ENCODE assay signal across 7 cellular contexts in the genomic region with DNA sequence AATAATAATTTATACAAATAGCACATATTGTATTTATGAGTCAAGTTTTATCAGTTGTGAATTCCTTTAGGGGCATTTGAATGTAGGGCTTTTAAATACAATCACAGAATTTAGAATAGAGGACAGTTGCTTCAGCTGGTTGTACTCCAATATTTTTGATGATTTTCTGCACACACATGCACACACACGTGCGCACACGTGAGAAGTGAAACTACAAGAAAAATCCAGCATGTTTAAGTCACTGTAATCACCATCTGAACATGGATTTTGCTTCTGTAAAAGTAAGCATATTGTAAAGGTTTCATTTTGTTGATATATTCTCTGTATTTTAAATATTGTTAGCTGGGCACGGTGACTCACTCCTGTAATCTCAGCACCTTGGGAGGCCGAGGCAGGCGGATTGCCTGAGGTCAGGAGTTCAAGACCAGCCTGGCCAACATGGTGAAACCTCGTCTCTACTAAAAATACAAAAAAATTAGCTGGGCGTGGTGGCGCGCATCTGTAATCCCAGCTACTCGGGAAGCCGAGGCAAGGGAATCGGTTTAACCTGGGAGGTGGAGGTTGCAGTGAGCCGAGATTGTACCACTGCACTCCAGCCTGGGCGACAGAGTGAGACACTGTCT. TPM values are rescaled to one million over a fixed set of nuclear protein-coding genes. Genes with fewer than 3 reads are reported as not detected.
DNase-seq lines count a peak whose midpoint lies in the region; ATAC-seq, FAIRE-seq and TF ChIP-seq lines count a peak whose summit lies in the region.
"Not testable (repeated sequence)": the region's sequence is repeated elsewhere in the genome, so short reads cannot be mapped to it uniquely, and the experiment has no call there.

No MANE protein-coding gene starts in this region.

- DNase-seq in HCT116 (ENCODE audit: low read depth, low spot score); K562 (ENCODE audit: extremely low read depth in 1 of 4, low spot score in 3 of 4); memory B cell (ENCODE audit: low spot score in 2 of 2); gastrocnemius medialis: not testable (repeated sequence)
- DNase-seq in MV-4-11 (lab: John Stamatoyannopoulos, UW) (peak; percentile 16), osteoblast (ENCODE audit: insufficient read length, low spot score, missing footprints) (peak; percentile 14)

- H4K20me1 ChIP-seq in HCT116 (ENCODE audit: insufficient read depth); K562 (replicated peaks; ENCODE audit: control insufficient read depth, insufficient read depth, low read length): not testable (repeated sequence)
- peaks cover 38% of the 10 kb centered on the region for H4K20me1 ChIP-seq in osteoblast (ENCODE audit: insufficient read depth, low read length)

- intact Hi-C loops in HCT116 (cut with micrococcal nuclease); K562 (cut with micrococcal nuclease): not testable (repeated sequence)
- intact Hi-C loops in gastrocnemius medialis (cut with DNase I; ENCODE audit: low total_unique reads), result loop anchor here (10.0 kb wide), 2 partner anchors 175 to 1245 kb away; a partner anchor contains a TSS

- H3K9me3 ChIP-seq in HCT116 (ENCODE audit: control insufficient read depth in 1 of 2, insufficient read depth in 1 of 2, low read depth in 1 of 2, low read length in 2 of 2); K562 (replicated peaks; ENCODE audit: control insufficient read depth, insufficient read depth, low read depth, low read length); osteoblast (ENCODE audit: low read depth, low read length); gastrocnemius medialis: not testable (repeated sequence)

- not testable (repeated sequence) for H3K9me1 ChIP-seq in K562 (ENCODE audit: control insufficient read depth, insufficient read depth, low read length)

- H3K27ac ChIP-seq in HCT116 (ENCODE audit: low read depth, low read length); K562 (ENCODE audit: extremely low read depth, low read depth, low read length); osteoblast (ENCODE audit: low read depth, low read length): not testable (repeated sequence)
- H3K27ac ChIP-seq in VCaP (peak overlapping the region; percentile 50), gastrocnemius medialis (peak overlapping the region; percentile 28 to 99 (median 82))

- POLR2A ChIA-PET in HCT116 (lab: Charles Lee), result not testable (repeated sequence)
- POLR2A ChIA-PET in K562 (lab: Yijun Ruan, JAX), result interaction anchor here (0.6 to 1.2 kb wide), 3 partner anchors 8 to 407 kb away, joined by 3 to 4 read pairs (median 3); a partner anchor contains a TSS

- H3K27me3 ChIP-seq in HCT116 (ENCODE audit: insufficient read depth, low read length); K562 (ENCODE audit: control insufficient read depth in 2 of 2, insufficient read depth in 2 of 2, low read length in 2 of 2); osteoblast (ENCODE audit: insufficient read depth, low read length); gastrocnemius medialis: not testable (repeated sequence)

- TF ChIP-seq CTCF in HCT116 (IDR thresholded peaks at IDR 0.05 in 2 of 3, conservative IDR thresholded peaks at IDR 0.05 in 1 of 3; ENCODE audit: borderline replicate concordance in 1 of 3, insufficient read depth in 1 of 3, low read depth in 2 of 3, low read length in 2 of 3); VCaP (conservative IDR thresholded peaks at IDR 0.05); K562 (IDR thresholded peaks at IDR 0.05 in 2 of 3, conservative IDR thresholded peaks at IDR 0.05 in 1 of 3; ENCODE audit: insufficient read depth in 2 of 3, low read depth in 1 of 3, low read length in 3 of 3); osteoblast (IDR thresholded peaks at IDR 0.05; ENCODE audit: extremely low read depth, low read depth, low read length); gastrocnemius medialis (IDR thresholded peaks at IDR 0.05 in 4 of 5, conservative IDR thresholded peaks at IDR 0.05 in 1 of 5): not testable (repeated sequence)

- not testable (repeated sequence) for TF ChIP-seq POLR2A in HCT116 (IDR thresholded peaks at IDR 0.05; ENCODE audit: borderline replicate concordance, extremely low read depth, insufficient read depth, insufficient read length); K562 (conservative IDR thresholded peaks at IDR 0.05); gastrocnemius medialis (IDR thresholded peaks at IDR 0.05)

- not testable (repeated sequence) for H3K9me2 ChIP-seq in HCT116 (ENCODE audit: insufficient read depth)

- RAD21 ChIA-PET in HCT116 (lab: Charles Lee; ENCODE audit: low non-redundant PET in 1 of 2, low total read pairs in 2 of 2, uncharacterized antibody in 2 of 2, unreplicated experiment in 2 of 2), result not testable (repeated sequence)

- H2AFZ ChIP-seq in HCT116 (ENCODE audit: low read depth, low read length, poor library complexity, severe bottlenecking); K562 (ENCODE audit: low read depth, low read length); osteoblast (ENCODE audit: low read length): not testable (repeated sequence)

- not testable (repeated sequence) for H3K9ac ChIP-seq in HCT116 (ENCODE audit: low read length); K562 (ENCODE audit: insufficient read depth in 1 of 2, low read depth in 2 of 2, low read length in 2 of 2)

- TF ChIP-seq EP300 in K562 (IDR thresholded peaks at IDR 0.05; ENCODE audit: low read length), result not testable (repeated sequence)

- WGBS in K562 (ENCODE audit: insufficient coverage, low coverage, missing lambda C conversion rate), result 59% methylated on average over 15 of the region's 15 CpGs

- in situ Hi-C loops in K562 (cut with MboI), result not testable (repeated sequence)
- in situ Hi-C loops in gastrocnemius medialis (cut with MboI; ENCODE audit: low sequenced_read_pairs in 4 of 4), result loop anchor here in 1 of 4 donors (10.0 kb wide), 1 partner anchor 105 kb away; no protein-coding TSS in a partner anchor

- not testable (repeated sequence) for TF ChIP-seq RAD21 in HCT116 (IDR thresholded peaks at IDR 0.05; ENCODE audit: low read depth); K562 (CRISPR knock-in tag; conservative IDR thresholded peaks at IDR 0.05 in 1 of 2, IDR thresholded peaks at IDR 0.05 in 1 of 2)

- not testable (repeated sequence) for H3K9me3 Mint-ChIP-seq in memory B cell

- not testable (repeated sequence) for H3K27ac Mint-ChIP-seq in memory B cell

- peaks cover 80% of the 10 kb centered on the region for H3K79me2 ChIP-seq in HCT116 (ENCODE audit: insufficient read depth, low read length)
- peaks cover 31% of the 10 kb centered on the region for H3K79me2 ChIP-seq in K562 (ENCODE audit: control insufficient read depth, insufficient read depth, low read length)
- H3K79me2 ChIP-seq in osteoblast (ENCODE audit: insufficient read depth, low read length), result peaks cover 95% of the 10 kb centered on the region

- BruUV-seq in HCT116 (replicated peaks; lab: Mats Ljungman, UMichigan); K562 (replicated peaks; lab: Mats Ljungman, UMichigan): not testable (repeated sequence)

- CTCF ChIA-PET in HCT116 (lab: Charles Lee); K562 (lab: Yijun Ruan, JAX; ENCODE audit: low intra/inter-chr PET ratio): not testable (repeated sequence)

- not testable (repeated sequence) for H3K27me3 Mint-ChIP-seq in memory B cell

- not testable (repeated sequence) for H3K36me3 Mint-ChIP-seq in memory B cell

- peaks cover 25% of the 10 kb centered on the region for H3K4me1 Mint-ChIP-seq in memory B cell

- H3K4me1 ChIP-seq in HCT116 (ENCODE audit: control insufficient read depth in 1 of 2, insufficient read depth in 2 of 2, low read length in 2 of 2), result peaks cover 7 to 31% of the 10 kb centered on the region in 2 experiments; a peak in 3 of 4 replicates
- H3K4me1 ChIP-seq in K562 (replicated peaks in 1 of 2; ENCODE audit: control insufficient read depth in 2 of 2, insufficient read depth in 2 of 2, low read length in 2 of 2), result not testable (repeated sequence)
- peaks cover 22% of the 10 kb centered on the region for H3K4me1 ChIP-seq in osteoblast (ENCODE audit: insufficient read depth, low read length)
- peaks cover 74 to 87% of the 10 kb centered on the region in 2 donors for H3K4me1 ChIP-seq in gastrocnemius medialis

- peak overlapping the region; percentile 8; the same call in 1 of the 2 replicates for H3K4me2 ChIP-seq in HCT116 (ENCODE audit: low read length)
- not testable (repeated sequence) for H3K4me2 ChIP-seq in K562 (ENCODE audit: insufficient read depth, low read length); osteoblast (ENCODE audit: insufficient read depth, low read length)

- H3K4me3 Mint-ChIP-seq in memory B cell, result not testable (repeated sequence)

- not testable (repeated sequence) for H3K36me3 ChIP-seq in HCT116 (ENCODE audit: control insufficient read depth in 1 of 2, insufficient read depth in 2 of 2, low read length in 2 of 2); K562 (ENCODE audit: control insufficient read depth, insufficient read depth, low read length); osteoblast (ENCODE audit: insufficient read depth, low read length); gastrocnemius medialis

- not testable (repeated sequence) for FAIRE-seq in K562 (lab: Jason Lieb, UNC)

- ATAC-seq in HCT116, K562, gastrocnemius medialis: not testable (repeated sequence)
- peak; percentile 50 for ATAC-seq in memory B cell (ENCODE audit: low read depth)

- not testable (repeated sequence) for H3K4me3 ChIP-seq in HCT116 (replicated peaks in 1 of 2; ENCODE audit: low read depth in 1 of 2, low read length in 2 of 2); K562; osteoblast (ENCODE audit: insufficient read depth, low read length); gastrocnemius medialis

RNA-seq across cellular contexts. Expression of a gene that starts 8.1 kb away (rescaled TPM):
- total RNA-seq in HCT116 (2021; ENCODE audit: unreplicated experiment), result 23.6 TPM
- 6.7 and 8.6 TPM in 2 replicates for polyA plus RNA-seq in HCT116 (2012)
- 32.4 and 44.3 TPM in 2 replicates for total RNA-seq in K562 (2011; cell fraction: chromatin; rRNA removed; ENCODE audit: low replicate concordance)
- total RNA-seq in K562 (2011; cell fraction: nucleolus; rRNA removed), result 9.3 and 10.0 TPM in 2 replicates
- 15.6 and 26.2 TPM in 2 replicates for total RNA-seq in K562 (2011; cell fraction: nucleoplasm; rRNA removed)
- total RNA-seq in K562 (2014; rRNA removed), result 4.6 and 6.2 TPM in 2 replicates
- 8.8 and 10.5 TPM in 2 replicates for total RNA-seq in K562 (2014; rRNA removed; fragmentation: Illumina TruSeq; extraction: Trizol)
- 7.9 and 8.2 TPM in 2 replicates for total RNA-seq in K562 (2015; rRNA removed; fragmentation: Illumina TruSeq; extraction: Trizol)
- total RNA-seq in K562 (2021), result 7.2 and 7.6 TPM in 2 replicates
- polyA plus RNA-seq in K562 (2011; rRNA removed), result 16.1 and 16.7 TPM in 2 replicates
- 7.1 and 15.1 TPM in 2 replicates for polyA plus RNA-seq in K562 (2011; cell fraction: cytosol; rRNA removed)
- 5.7 and 7.9 TPM in 2 replicates for polyA plus RNA-seq in K562 (2011; cell fraction: nucleus; rRNA removed)
- 3.2 and 5.0 TPM in 2 replicates for polyA plus RNA-seq in K562 (2012)
- polyA plus RNA-seq in K562 (2014; fragmentation: Illumina TruSeq; extraction: Trizol), result 5.4 and 6.2 TPM in 2 replicates
- 1 to 10 TPM; 2.7 to 2.8 TPM for polyA plus RNA-seq in K562 (2014; fragmentation: Nextera tagmentation; extraction: Ambion mirVana)
- polyA plus RNA-seq in K562 (2014; rRNA removed), result 5.5 and 5.7 TPM in 2 replicates
- polyA minus RNA-seq in K562 (2011; rRNA and poly(A)+ RNA removed), result 28.0 and 29.4 TPM in 2 replicates
- 6.9 and 9.4 TPM in 2 replicates for polyA minus RNA-seq in K562 (2011; cell fraction: cytosol; rRNA and poly(A)+ RNA removed)
- polyA minus RNA-seq in K562 (2011; cell fraction: nucleus; rRNA and poly(A)+ RNA removed), result 3.5 and 9.0 TPM in 2 replicates
- 30.6 and 31.5 TPM in 2 replicates for total RNA-seq in osteoblast
- total RNA-seq in gastrocnemius medialis, result 100 to 1,000 TPM in 1 of 4 donors, 10 to 100 TPM in 3; 46.2 to 125 (median 68.9) TPM
